ENCODE assay signal across 8 cellular contexts in the genomic region with DNA sequence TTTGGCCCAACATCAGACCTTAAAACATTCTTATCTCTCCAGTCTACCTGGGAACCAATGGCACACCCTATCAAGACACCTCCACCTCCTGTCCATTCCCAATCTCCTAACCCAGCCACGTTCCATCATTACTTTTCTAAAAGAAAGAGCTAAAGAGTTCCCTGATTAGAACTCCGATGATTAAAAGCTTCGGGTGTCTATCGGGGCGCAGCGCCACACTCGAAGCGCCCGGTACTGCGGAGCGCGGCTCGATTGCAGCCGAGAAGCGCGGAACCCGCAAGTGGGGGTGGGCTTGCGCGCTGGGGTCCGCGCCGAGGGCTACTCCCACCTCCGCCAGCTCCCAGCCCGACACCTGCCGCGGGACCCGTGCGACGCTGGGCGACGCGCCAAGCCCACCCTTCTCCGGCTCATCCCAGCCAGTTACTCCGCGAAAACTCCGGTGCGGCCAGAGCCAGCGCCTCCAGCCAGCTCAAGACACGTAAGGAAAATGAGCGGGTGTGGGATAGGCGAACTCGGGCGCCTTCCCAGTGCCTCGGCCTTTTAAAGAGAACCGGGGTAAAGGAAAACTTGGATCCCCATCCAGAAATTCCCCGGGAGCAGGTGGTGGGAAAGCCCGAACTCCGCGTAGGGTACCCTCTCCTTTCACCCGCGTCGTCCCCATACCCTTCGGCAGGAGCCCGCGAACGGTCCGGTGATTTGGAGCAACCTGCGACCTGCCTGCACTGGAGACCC. TPM values are rescaled to one million over a fixed set of nuclear protein-coding genes. Genes with fewer than 3 reads are reported as not detected.
DNase-seq lines count a peak whose midpoint lies in the region; ATAC-seq and TF ChIP-seq lines count a peak whose summit lies in the region.

No MANE protein-coding gene starts in this region.

- peaks cover 22% of the 10 kb centered on the region for H3K27me3 ChIP-seq in AG04450 (ENCODE audit: control insufficient read depth, insufficient read depth, low read length)
- peaks cover 8% of the 10 kb centered on the region for H3K27me3 ChIP-seq in kidney epithelial cell (ENCODE audit: control insufficient read depth, insufficient read depth, low read length)
- peaks cover 0 to 51% (median 27%) of the 10 kb centered on the region in 3 donors for H3K27me3 ChIP-seq in stomach

- H3K36me3 ChIP-seq in kidney epithelial cell (ENCODE audit: control insufficient read depth, insufficient read depth, low read length) (no peaks in the 10 kb centered on the region), stomach (no peaks in the 10 kb centered on the region)

- H3K27ac ChIP-seq in AG04450 (ENCODE audit: low read depth, low read length) (no peak overlapping the region), stomach (peak overlapping the region in 1 of 5 donors; percentile 44)

- TF ChIP-seq CTCF in AG04450 (IDR thresholded peaks at IDR 0.05; ENCODE audit: low read depth, low read length) (no peak), HFF-Myc (IDR thresholded peaks at IDR 0.05; ENCODE audit: low read depth, low read length, missing control alignments) (no peak), kidney epithelial cell (IDR thresholded peaks at IDR 0.05; ENCODE audit: insufficient read depth, low read length, poor library complexity, severe bottlenecking) (peak; percentile 16), stomach (IDR thresholded peaks at IDR 0.05) (no peak)

- intact Hi-C loops in stomach (cut with DNase I; ENCODE audit: low total_unique reads): no loop called here

- ATAC-seq in GM21529 (IDR thresholded peaks at IDR 0.05; ENCODE audit: unreplicated experiment): no peak

- DNase-seq in AG04450 (ENCODE audit: low read depth, low spot score) (no peak), HFF-Myc (ENCODE audit: extremely low read depth, low read depth) (no peak), T47D (ENCODE audit: low read depth in 1 of 2, low spot score in 1 of 2) (peak; percentile 21 to 28), kidney epithelial cell (ENCODE audit: low read depth) (no peak), stomach (no peak), COR-L47 (lab: John Stamatoyannopoulos, UW) (no peak), COLO668 (lab: John Stamatoyannopoulos, UW; ENCODE audit: unreplicated experiment) (no peak)

- CTCF ChIA-PET in AG04450 (lab: Charles Lee): interaction anchor here (0.6 to 6.1 kb wide), 15 partner anchors 8 to 834 kb away, joined by 3 to 160 read pairs (median 6); no protein-coding TSS in a partner anchor

- H3K4me1 ChIP-seq in stomach: peaks cover 7 to 27% (median 22%) of the 10 kb centered on the region in 4 donors

- 0 to 3% (median 2%) methylated on average over 45 to 58 of the region's 58 CpGs for WGBS in stomach, 5 donors

- TF ChIP-seq EP300 in stomach (IDR thresholded peaks at IDR 0.05): no peak

- H3K9me3 ChIP-seq in AG04450 (ENCODE audit: control insufficient read depth, insufficient read depth, low read length): no peaks in the 10 kb centered on the region; the same call in 1 of the 2 replicates
- H3K9me3 ChIP-seq in stomach: no peaks in the 10 kb centered on the region

- in situ Hi-C loops in T47D (cut with HindIII; ENCODE audit: low pct_unique_long_range_greater_than_20kb, low sequenced_read_pairs): no loop called here

- peak overlapping the region; percentile 65 for H3K4me3 ChIP-seq in AG04450 (ENCODE audit: low read depth, low read length)
- H3K4me3 ChIP-seq in HFF-Myc (replicated peaks; ENCODE audit: low read depth, low read length): peak overlapping the region; percentile 33
- peak overlapping the region; percentile 64 for H3K4me3 ChIP-seq in kidney epithelial cell (ENCODE audit: low read depth, low read length)
- peak overlapping the region; percentile 47 to 55 (median 51) for H3K4me3 ChIP-seq in stomach

- POLR2A ChIA-PET in AG04450 (lab: Yijun Ruan, JAX): no interaction called here

- no peak for TF ChIP-seq POLR2A in stomach (IDR thresholded peaks at IDR 0.05)

RNA-seq across cellular contexts. Expression of a gene that starts 0.6 kb away (rescaled TPM):
- not detected in 2 replicates for polyA plus RNA-seq in AG04450 (2011; rRNA removed)
- polyA minus RNA-seq in AG04450 (2011; rRNA and poly(A)+ RNA removed): not detected in 2 replicates
- 1.7 and 2.7 TPM in 2 replicates for total RNA-seq in kidney epithelial cell
- 10 to 100 TPM in 1 of 5 donors, 1 to 10 TPM in 2, under 1 TPM in 1, not detected in 1; 0.89 to 21.6 (median 6.2) TPM for total RNA-seq in stomach
- polyA plus RNA-seq in stomach: under 1 TPM in 2 of 3 donors, not detected in 1; 0.33 to 0.37 TPM

RNA-seq across cellular contexts. Expression of a gene that starts 11.9 kb away (rescaled TPM):
- polyA plus RNA-seq in AG04450 (2011; rRNA removed): not detected in 2 replicates
- polyA minus RNA-seq in AG04450 (2011; rRNA and poly(A)+ RNA removed): not detected in 2 replicates
- total RNA-seq in kidney epithelial cell: 1.3 TPM in 1 of 2 replicates, not detected in the other
- under 1 TPM in 1 of 5 donors, not detected in 4; 0.55 TPM for total RNA-seq in stomach
- not detected for polyA plus RNA-seq in stomach

Comparison
In these comparisons a context has a peak if more than half of its experiments do, and no peak if none do; other contexts are left out.
1. DNase-seq: peak in T47D (2 of 2); none in AG04450 (single experiment), HFF-Myc (single experiment), kidney epithelial cell (single experiment), stomach (single experiment), COR-L47 (single experiment) and COLO668 (single experiment).
2. Peak in every context shown above with its lines, with median percentiles within 50 percentile points of each other: H3K4me3 ChIP-seq.